In the genomic region with DNA sequence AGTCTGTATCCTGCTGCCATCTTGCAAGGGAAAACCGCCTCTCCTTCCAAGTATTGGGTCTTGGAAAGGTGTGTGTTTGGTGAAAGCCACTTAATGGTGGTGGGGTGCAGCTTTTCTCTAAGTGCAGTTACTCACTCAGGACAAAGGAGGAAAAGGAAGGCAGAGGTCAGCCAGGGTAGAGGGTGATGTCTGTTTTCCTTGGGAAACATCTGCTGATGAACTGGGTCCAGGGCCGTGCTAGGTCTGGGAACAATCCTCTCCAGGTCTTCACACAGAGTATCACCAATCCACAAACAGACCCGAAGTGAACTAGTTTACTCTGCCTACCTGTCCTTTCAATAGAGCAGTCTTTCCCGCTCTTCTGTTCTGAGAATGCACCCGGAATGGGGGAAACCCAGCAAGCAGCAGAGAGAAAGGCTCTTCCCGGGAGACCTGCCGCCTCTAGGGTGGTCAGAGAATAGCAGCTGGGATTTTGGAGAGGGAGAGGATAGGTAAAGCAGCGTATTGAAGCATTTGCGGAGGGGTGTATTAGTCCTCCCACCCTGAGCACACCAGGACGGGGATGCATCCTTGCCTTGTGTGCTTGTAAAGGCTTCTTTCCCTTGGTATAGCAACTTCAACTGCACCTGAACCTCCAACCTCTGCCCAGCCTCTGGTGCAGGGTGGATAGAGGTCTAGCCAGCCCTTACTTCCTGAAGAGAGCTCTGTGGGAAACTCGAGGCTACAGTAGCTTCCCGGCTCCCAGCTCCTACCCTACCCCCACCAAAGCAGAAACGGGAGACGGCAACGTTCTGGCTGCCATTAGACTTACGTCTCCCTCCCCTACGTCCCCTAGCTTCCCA, we compare ENCODE assay signal across 32 cellular contexts. TPM values are rescaled to one million over a fixed set of nuclear protein-coding genes. Genes with fewer than 3 reads are reported as not detected.
A peak's percentile ranks its signal among the peaks of the same experiment; 100 is the strongest.
DNase-seq lines count a peak whose midpoint lies in the region; FAIRE-seq and TF ChIP-seq lines count a peak whose summit lies in the region.
"Had no signal": no experiment of that assay in that cellular context is flagged by ENCODE, and none has a peak within 500 bp of the region (broad histone marks: within the 10 kb centered on the region; RNA-seq: fewer than 3 reads in every experiment).

No MANE protein-coding gene starts in this region.

- no peaks in the 10 kb centered on the region for H3K27me3 ChIP-seq in H7 (ENCODE audit: control insufficient read depth, insufficient read depth, low read length)
- no peaks in the 10 kb centered on the region for H3K27me3 ChIP-seq in skeletal muscle satellite cell (ENCODE audit: control insufficient read depth, insufficient read depth, low read length)
- H3K27me3 ChIP-seq: body of pancreas, testis had no signal

- peak; percentile 23 for TF ChIP-seq CTCF in choroid plexus epithelial cell (conservative IDR thresholded peaks at IDR 0.05; ENCODE audit: low read depth, low read length)

- peaks cover 7% of the 10 kb centered on the region for H3K4me1 ChIP-seq in skeletal muscle satellite cell (ENCODE audit: control insufficient read depth, insufficient read depth, low read length)
- H3K4me1 ChIP-seq: body of pancreas, testis had no signal

- no peak overlapping the region for H3K9ac ChIP-seq in skeletal muscle satellite cell (ENCODE audit: low read depth, low read length)

- H3K9me3 ChIP-seq in skeletal muscle satellite cell (replicated peaks; ENCODE audit: low read length) = peaks cover 4% of the 10 kb centered on the region
- H3K9me3 ChIP-seq: body of pancreas, testis had no signal

- H3K4me2 ChIP-seq in skeletal muscle satellite cell (ENCODE audit: low read length) = peak overlapping the region; percentile 29
- H3K4me2 ChIP-seq: PC-9 had no signal

- H3K4me3 ChIP-seq in H7 (ENCODE audit: insufficient read depth, low read depth, low read length) (no peak overlapping the region), choroid plexus epithelial cell (ENCODE audit: low read depth, low read length) (no peak overlapping the region), skeletal muscle satellite cell (ENCODE audit: low read length) (no peak overlapping the region)
- H3K4me3 ChIP-seq: body of pancreas, PC-9, testis had no signal

- DNase-seq in H7 (peak; percentile 76), choroid plexus epithelial cell (ENCODE audit: low read depth) (no peak), iPS-NIHi7 (ENCODE audit: extremely low spot score) (peak; percentile 63), RCC 7860 (ENCODE audit: low spot score) (no peak), COR-L47 (lab: John Stamatoyannopoulos, UW) (no peak)
- no peak for DNase-seq in stimulated activated CD8-positive, alpha-beta memory T cell treated with anti-CD3 and anti-CD28 coated beads, Interleukin-4, amount 100 ng/mL, for 48 hours
- DNase-seq: activated CD4-positive, alpha-beta memory T cell treated with anti-CD3 and anti-CD28 coated beads, Interleukin-2, amount 10 ng/mL, durations not matched to agents 7 days and 5 days; activated CD8-positive, alpha-beta memory T cell treated with anti-CD3 and anti-CD28 coated beads, Interleukin-2, amount 50 U/mL, for 4 hours; activated naive CD4-positive, alpha-beta T cell treated with Interleukin-2 at 50 U/mL for 16 hours; body of pancreas; CD4-positive, alpha-beta T cell; hippocampal formation; islet precursor cell; Karpas-422; midbrain; naive B cell; NCI-H1417 treated with DMSO at 0.1 percent for 48 hours; NCI-H2107; NCI-H345; NCI-H69; PC-9; Right ventricle myocardium superior; small intestine; stimulated activated naive CD8-positive, alpha-beta T cell treated with anti-CD3 and anti-CD28 coated beads, Interleukin-15, Interleukin-2, amounts not matched to agents 100 U/mL and 50 U/mL, for 24 hours; T-helper 2 cell; testis had no signal

- no peaks in the 10 kb centered on the region; the same call in 1 of the 2 replicates for H3K36me3 ChIP-seq in H7 (replicated peaks; ENCODE audit: control insufficient read depth, insufficient read depth, low read length)
- H3K36me3 ChIP-seq in skeletal muscle satellite cell (ENCODE audit: insufficient read depth, low read length) = no peaks in the 10 kb centered on the region

- FAIRE-seq in RCC 7860 (lab: Jason Lieb, UNC) = no peak
- FAIRE-seq: small intestine had no signal

RNA-seq across cellular contexts. Expression of gene LHFPL7, which starts 20.7 kb away (rescaled TPM):
- not detected in 2 replicates for total RNA-seq in H7 (2014; rRNA removed; shearing (Covaris generic))
- total RNA-seq in skeletal muscle satellite cell (2012; rRNA removed) = not detected in 2 replicates
- total RNA-seq: activated CD4-positive, alpha-beta memory T cell treated with anti-CD3 and anti-CD28 coated beads, Interleukin-2, amount 10 ng/mL, durations not matched to agents 7 days and 5 days; body of pancreas; CD4-positive, alpha-beta T cell; cerebellum; Daoy; liver; omental fat pad; PC-9; Right ventricle myocardium superior; testis; urinary bladder had no signal

RNA-seq across cellular contexts. Expression of gene KIAA1671, which starts 26.7 kb away (rescaled TPM):
- total RNA-seq in H7 (2014; rRNA removed; shearing (Covaris generic)) = 7.3 and 9.2 TPM in 2 replicates
- total RNA-seq in skeletal muscle satellite cell (2012; rRNA removed) = 4.2 and 4.3 TPM in 2 replicates

Comparison
In these comparisons a context has a peak if more than half of its experiments do, and no peak if none do; other contexts are left out.
1. DNase-seq: peak in H7 (single experiment) and iPS-NIHi7 (single experiment); none in choroid plexus epithelial cell (single experiment), RCC 7860 (single experiment), stimulated activated CD8-positive, alpha-beta memory T cell treated with anti-CD3 and anti-CD28 coated beads, Interleukin-4, amount 100 ng/mL, for 48 hours (single experiment) and COR-L47 (single experiment).